6 cellular contexts compared by ENCODE assay signal in the genomic region with DNA sequence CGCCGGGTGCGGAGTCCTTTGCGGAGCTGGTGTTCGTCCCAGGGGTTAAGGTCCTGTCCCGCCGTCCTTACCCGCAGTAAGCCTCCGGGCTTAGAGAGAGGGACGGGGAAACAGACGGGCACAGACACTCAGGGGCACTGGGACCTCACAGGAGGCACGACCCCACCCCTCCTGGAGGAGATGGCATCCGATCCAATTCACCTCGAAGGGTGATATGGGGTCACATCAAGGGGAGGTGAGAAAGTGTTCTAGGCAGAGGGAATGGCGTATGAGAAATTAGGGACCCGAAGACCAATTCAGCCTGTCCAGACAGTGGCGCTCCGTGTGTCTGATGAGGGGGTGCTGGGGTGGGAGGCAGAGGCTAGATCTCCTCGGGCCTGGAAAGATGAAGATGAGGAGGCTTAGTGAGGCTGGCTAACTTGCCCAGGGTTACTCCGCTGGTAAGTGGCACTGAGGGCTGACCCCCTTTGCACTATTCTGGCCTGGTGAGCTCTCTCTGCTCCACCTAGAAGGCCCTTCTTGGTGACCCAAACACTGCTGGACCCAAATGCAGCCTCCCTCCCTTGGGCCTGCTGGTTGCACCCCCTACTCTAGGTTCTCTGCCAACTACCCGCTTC. TPM values are rescaled to one million over a fixed set of nuclear protein-coding genes. Genes with fewer than 3 reads are reported as not detected.
DNase-seq lines count a peak whose midpoint lies in the region; ATAC-seq and TF ChIP-seq lines count a peak whose summit lies in the region.

No MANE protein-coding gene starts in this region.

- intact Hi-C loops in activated T-helper 2 cell treated with anti-CD3 and anti-CD28 coated beads, Interferon-gamma antibody, Interleukin-2, Interleukin-4, amounts not matched to agents 10 μg/mL and 5 μg/mL and 100 μg/mL, durations not matched to agents 14 hours and 24 hours and 36 hours (cut with micrococcal nuclease) = loop anchor here (1.0 to 5.0 kb wide), 4 partner anchors 13 to 192 kb away; partner anchors contain the start of genes BEST4, DYNLT4, HECTD3 and RNU5D-1

- ATAC-seq in DND-41 (ENCODE audit: insufficient read depth, low read depth) (peak; percentile 24), GM21528 (IDR thresholded peaks at IDR 0.05; ENCODE audit: low FRiP score, unreplicated experiment) (no peak), HG02571 (IDR thresholded peaks at IDR 0.05; ENCODE audit: unreplicated experiment) (no peak)

- H3K9me3 Mint-ChIP-seq in activated T-helper 2 cell treated with anti-CD3 and anti-CD28 coated beads, Interferon-gamma antibody, Interleukin-2, Interleukin-4, amounts not matched to agents 10 μg/mL and 5 μg/mL and 100 μg/mL, durations not matched to agents 14 hours and 24 hours and 36 hours = no peaks in the 10 kb centered on the region

- no peak overlapping the region for H2BK120ac ChIP-seq in mesendoderm (ENCODE audit: low read depth, low read length)

- peak overlapping the region; percentile 64 for H3K4me2 ChIP-seq in DND-41 (ENCODE audit: insufficient read depth, low read length)
- peak overlapping the region; percentile 30 for H3K4me2 ChIP-seq in mesendoderm (ENCODE audit: low read length)

- H2BK15ac ChIP-seq in mesendoderm (replicated peaks; ENCODE audit: low read depth) = no peak overlapping the region

- TF ChIP-seq CTCF in DND-41 (IDR thresholded peaks at IDR 0.05; ENCODE audit: borderline replicate concordance, extremely low read depth, low read length, poor library complexity, severe bottlenecking) = no peak

- peak overlapping the region; percentile 71 for H3K9ac ChIP-seq in DND-41 (ENCODE audit: low read depth, low read length)
- peak overlapping the region; percentile 74 for H3K9ac ChIP-seq in mesendoderm (ENCODE audit: low read length)

- H3K27ac Mint-ChIP-seq in activated T-helper 2 cell treated with anti-CD3 and anti-CD28 coated beads, Interferon-gamma antibody, Interleukin-2, Interleukin-4, amounts not matched to agents 10 μg/mL and 5 μg/mL and 100 μg/mL, durations not matched to agents 14 hours and 24 hours and 36 hours = peak overlapping the region; percentile 98

- H3K27me3 ChIP-seq in DND-41 (ENCODE audit: insufficient read depth, low read length, poor library complexity) (no peaks in the 10 kb centered on the region), mesendoderm (ENCODE audit: insufficient read depth, low read length, poor library complexity) (no peaks in the 10 kb centered on the region)

- no peak overlapping the region for H4K8ac ChIP-seq in mesendoderm (ENCODE audit: low read depth, low read length)

- no peaks in the 10 kb centered on the region for H4K20me1 ChIP-seq in DND-41 (ENCODE audit: insufficient read depth, low read length)

- H3K4me1 ChIP-seq in DND-41 (ENCODE audit: insufficient read depth, low read length) = peaks cover 37% of the 10 kb centered on the region
- H3K4me1 ChIP-seq in mesendoderm (ENCODE audit: control insufficient read depth, low read depth, low read length) = peaks cover 3% of the 10 kb centered on the region

- H2AFZ ChIP-seq in DND-41 (ENCODE audit: low read depth, low read length) = peak overlapping the region; percentile 87

- peak overlapping the region; percentile 43 for H3K18ac ChIP-seq in mesendoderm (ENCODE audit: low read length)

- DNase-seq in DND-41 (no peak), mesendoderm (no peak)
- no peak for DNase-seq in activated T-helper 2 cell treated with anti-CD3 and anti-CD28 coated beads, Interferon-gamma antibody, Interleukin-2, Interleukin-4, amounts not matched to agents 10 μg/mL and 5 μg/mL and 100 μg/mL, durations not matched to agents 14 hours and 24 hours and 36 hours (ENCODE audit: low spot score)
- DNase-seq in effector CD8-positive, alpha-beta T cell (lab: John Stamatoyannopoulos, UW) = no peak

- H3K9me3 ChIP-seq in DND-41 (ENCODE audit: insufficient read depth, low read length, severe bottlenecking) = no peaks in the 10 kb centered on the region

- H3K4me3 ChIP-seq in DND-41 (ENCODE audit: low read depth in 1 of 2, low read length in 2 of 2) (peak overlapping the region; percentile 3 to 62; a peak in 3 of 4 replicates), mesendoderm (ENCODE audit: low read length) (peak overlapping the region; percentile 3)

- no peaks in the 10 kb centered on the region for H3K79me2 ChIP-seq in DND-41 (ENCODE audit: insufficient read depth, low read length)
- H3K79me2 ChIP-seq in mesendoderm (ENCODE audit: control insufficient read depth, insufficient read depth, low read length) = no peaks in the 10 kb centered on the region

- no peak overlapping the region for H3K23ac ChIP-seq in mesendoderm (ENCODE audit: low read length)

- H2AK5ac ChIP-seq in mesendoderm (ENCODE audit: low read length) = peak overlapping the region; percentile 83

- no peaks in the 10 kb centered on the region for H3K27me3 Mint-ChIP-seq in activated T-helper 2 cell treated with anti-CD3 and anti-CD28 coated beads, Interferon-gamma antibody, Interleukin-2, Interleukin-4, amounts not matched to agents 10 μg/mL and 5 μg/mL and 100 μg/mL, durations not matched to agents 14 hours and 24 hours and 36 hours (ENCODE audit: low read depth)

- no CpG with 5 or more reads among the region's 21 CpGs for WGBS in mesendoderm (ENCODE audit: extremely low coverage, insufficient coverage, low lambda C conversion rate)

- H3K79me1 ChIP-seq in mesendoderm (ENCODE audit: low read length) = no peaks in the 10 kb centered on the region

- peak overlapping the region; percentile 93 for H3K56ac ChIP-seq in mesendoderm (ENCODE audit: low read length)

- H3K4me3 Mint-ChIP-seq in activated T-helper 2 cell treated with anti-CD3 and anti-CD28 coated beads, Interferon-gamma antibody, Interleukin-2, Interleukin-4, amounts not matched to agents 10 μg/mL and 5 μg/mL and 100 μg/mL, durations not matched to agents 14 hours and 24 hours and 36 hours (ENCODE audit: low read depth) = peak overlapping the region; percentile 88

- peaks cover 28% of the 10 kb centered on the region for H3K4me1 Mint-ChIP-seq in activated T-helper 2 cell treated with anti-CD3 and anti-CD28 coated beads, Interferon-gamma antibody, Interleukin-2, Interleukin-4, amounts not matched to agents 10 μg/mL and 5 μg/mL and 100 μg/mL, durations not matched to agents 14 hours and 24 hours and 36 hours (ENCODE audit: low read depth)

- peak overlapping the region; percentile 15 for H4K5ac ChIP-seq in mesendoderm (ENCODE audit: low read length)

- H3K36me3 ChIP-seq in DND-41 (ENCODE audit: insufficient read depth, low read length) = no peaks in the 10 kb centered on the region
- no peaks in the 10 kb centered on the region for H3K36me3 ChIP-seq in mesendoderm (ENCODE audit: control insufficient read depth, insufficient read depth, low read length)

- no peak overlapping the region for H3K4ac ChIP-seq in mesendoderm (ENCODE audit: low read depth, low read length)

- H3K27ac ChIP-seq in DND-41 (ENCODE audit: low read length) = peak overlapping the region; percentile 95
- no peak overlapping the region for H3K27ac ChIP-seq in mesendoderm (ENCODE audit: low read depth, low read length)

- peak overlapping the region; percentile 100 for H2BK5ac ChIP-seq in mesendoderm (ENCODE audit: low read length)

- peaks cover 19% of the 10 kb centered on the region for H3K36me3 Mint-ChIP-seq in activated T-helper 2 cell treated with anti-CD3 and anti-CD28 coated beads, Interferon-gamma antibody, Interleukin-2, Interleukin-4, amounts not matched to agents 10 μg/mL and 5 μg/mL and 100 μg/mL, durations not matched to agents 14 hours and 24 hours and 36 hours (ENCODE audit: low read depth)

RNA-seq across cellular contexts. Expression of gene BTBD19, which starts 12.1 kb away (rescaled TPM):
- 17.0 and 19.8 TPM in 2 replicates for total RNA-seq in activated T-helper 2 cell treated with anti-CD3 and anti-CD28 coated beads, Interferon-gamma antibody, Interleukin-2, Interleukin-4, amounts not matched to agents 10 μg/mL and 5 μg/mL and 100 μg/mL, durations not matched to agents 14 hours and 24 hours and 36 hours
- 0.95 TPM for polyA plus RNA-seq in mesendoderm (2013, experiment 1 of 2)
- polyA plus RNA-seq in mesendoderm (2013, experiment 2 of 2) = 0.85 TPM

RNA-seq across cellular contexts. Expression of gene DYNLT4, which starts 13.3 kb away (rescaled TPM):
- 0.32 TPM in 1 of 2 replicates, not detected in the other for total RNA-seq in activated T-helper 2 cell treated with anti-CD3 and anti-CD28 coated beads, Interferon-gamma antibody, Interleukin-2, Interleukin-4, amounts not matched to agents 10 μg/mL and 5 μg/mL and 100 μg/mL, durations not matched to agents 14 hours and 24 hours and 36 hours
- not detected for polyA plus RNA-seq in mesendoderm (2013, experiment 1 of 2)
- not detected for polyA plus RNA-seq in mesendoderm (2013, experiment 2 of 2)

RNA-seq across cellular contexts. Expression of gene PLK3, which starts 20.3 kb away (rescaled TPM):
- total RNA-seq in activated T-helper 2 cell treated with anti-CD3 and anti-CD28 coated beads, Interferon-gamma antibody, Interleukin-2, Interleukin-4, amounts not matched to agents 10 μg/mL and 5 μg/mL and 100 μg/mL, durations not matched to agents 14 hours and 24 hours and 36 hours = 128 and 135 TPM in 2 replicates
- 6.3 TPM for polyA plus RNA-seq in mesendoderm (2013, experiment 1 of 2)
- polyA plus RNA-seq in mesendoderm (2013, experiment 2 of 2) = 6.2 TPM

RNA-seq across cellular contexts. Expression of gene PTCH2, which starts 22.6 kb away (rescaled TPM):
- total RNA-seq in activated T-helper 2 cell treated with anti-CD3 and anti-CD28 coated beads, Interferon-gamma antibody, Interleukin-2, Interleukin-4, amounts not matched to agents 10 μg/mL and 5 μg/mL and 100 μg/mL, durations not matched to agents 14 hours and 24 hours and 36 hours = 0.59 and 0.74 TPM in 2 replicates
- polyA plus RNA-seq in mesendoderm (2013, experiment 1 of 2) = 0.27 TPM
- polyA plus RNA-seq in mesendoderm (2013, experiment 2 of 2) = 0.25 TPM

RNA-seq across cellular contexts. Expression of gene BEST4, which starts 32.5 kb away (rescaled TPM):
- 0.91 and 1.7 TPM in 2 replicates for total RNA-seq in activated T-helper 2 cell treated with anti-CD3 and anti-CD28 coated beads, Interferon-gamma antibody, Interleukin-2, Interleukin-4, amounts not matched to agents 10 μg/mL and 5 μg/mL and 100 μg/mL, durations not matched to agents 14 hours and 24 hours and 36 hours
- 0.56 TPM for polyA plus RNA-seq in mesendoderm (2013, experiment 1 of 2)
- polyA plus RNA-seq in mesendoderm (2013, experiment 2 of 2) = 0.55 TPM
